1 cellular context compared by ENCODE assay signal in the genomic region with DNA sequence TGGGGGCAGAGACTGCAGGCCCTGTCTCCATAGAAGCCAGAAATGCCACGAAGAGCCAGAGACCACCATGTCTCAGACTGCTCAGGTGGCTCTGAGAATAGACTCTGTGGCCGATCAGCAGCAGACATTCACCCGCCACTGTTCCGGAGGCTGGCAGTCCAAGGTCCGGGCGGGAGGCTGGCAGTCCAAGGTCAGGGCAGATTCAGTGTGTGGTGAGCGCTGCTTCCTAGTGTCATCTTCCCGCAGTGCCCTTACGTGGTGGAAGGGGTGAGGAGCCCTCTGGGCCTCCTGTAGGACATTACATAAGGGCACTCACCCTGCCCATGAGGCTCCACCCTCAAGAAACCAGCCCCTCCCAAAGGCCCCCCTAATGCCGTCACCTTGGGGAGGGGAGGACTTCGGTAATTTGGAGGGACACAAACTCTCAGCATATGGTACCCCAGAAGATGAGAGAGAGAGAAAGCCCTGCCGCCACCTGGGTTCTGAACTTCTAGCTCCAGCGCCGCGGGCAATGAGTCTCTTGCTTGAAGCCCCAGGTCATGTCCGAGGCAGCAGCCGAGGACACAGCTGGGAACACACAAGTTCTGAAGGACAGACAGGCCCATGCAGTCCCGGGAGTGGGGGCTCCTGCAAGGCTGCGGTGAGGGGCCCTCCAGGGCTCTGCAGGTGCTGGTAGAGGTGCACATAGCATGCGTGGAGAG.
TF ChIP-seq lines count a peak whose summit lies in the region.

No MANE protein-coding gene starts in this region.

TF ChIP-seq in HepG2, 621 proteins besides CTCF, POLR2A, EP300 and RAD21 (continued from another document and continues in another):
- TF ChIP-seq, protein P1, sequence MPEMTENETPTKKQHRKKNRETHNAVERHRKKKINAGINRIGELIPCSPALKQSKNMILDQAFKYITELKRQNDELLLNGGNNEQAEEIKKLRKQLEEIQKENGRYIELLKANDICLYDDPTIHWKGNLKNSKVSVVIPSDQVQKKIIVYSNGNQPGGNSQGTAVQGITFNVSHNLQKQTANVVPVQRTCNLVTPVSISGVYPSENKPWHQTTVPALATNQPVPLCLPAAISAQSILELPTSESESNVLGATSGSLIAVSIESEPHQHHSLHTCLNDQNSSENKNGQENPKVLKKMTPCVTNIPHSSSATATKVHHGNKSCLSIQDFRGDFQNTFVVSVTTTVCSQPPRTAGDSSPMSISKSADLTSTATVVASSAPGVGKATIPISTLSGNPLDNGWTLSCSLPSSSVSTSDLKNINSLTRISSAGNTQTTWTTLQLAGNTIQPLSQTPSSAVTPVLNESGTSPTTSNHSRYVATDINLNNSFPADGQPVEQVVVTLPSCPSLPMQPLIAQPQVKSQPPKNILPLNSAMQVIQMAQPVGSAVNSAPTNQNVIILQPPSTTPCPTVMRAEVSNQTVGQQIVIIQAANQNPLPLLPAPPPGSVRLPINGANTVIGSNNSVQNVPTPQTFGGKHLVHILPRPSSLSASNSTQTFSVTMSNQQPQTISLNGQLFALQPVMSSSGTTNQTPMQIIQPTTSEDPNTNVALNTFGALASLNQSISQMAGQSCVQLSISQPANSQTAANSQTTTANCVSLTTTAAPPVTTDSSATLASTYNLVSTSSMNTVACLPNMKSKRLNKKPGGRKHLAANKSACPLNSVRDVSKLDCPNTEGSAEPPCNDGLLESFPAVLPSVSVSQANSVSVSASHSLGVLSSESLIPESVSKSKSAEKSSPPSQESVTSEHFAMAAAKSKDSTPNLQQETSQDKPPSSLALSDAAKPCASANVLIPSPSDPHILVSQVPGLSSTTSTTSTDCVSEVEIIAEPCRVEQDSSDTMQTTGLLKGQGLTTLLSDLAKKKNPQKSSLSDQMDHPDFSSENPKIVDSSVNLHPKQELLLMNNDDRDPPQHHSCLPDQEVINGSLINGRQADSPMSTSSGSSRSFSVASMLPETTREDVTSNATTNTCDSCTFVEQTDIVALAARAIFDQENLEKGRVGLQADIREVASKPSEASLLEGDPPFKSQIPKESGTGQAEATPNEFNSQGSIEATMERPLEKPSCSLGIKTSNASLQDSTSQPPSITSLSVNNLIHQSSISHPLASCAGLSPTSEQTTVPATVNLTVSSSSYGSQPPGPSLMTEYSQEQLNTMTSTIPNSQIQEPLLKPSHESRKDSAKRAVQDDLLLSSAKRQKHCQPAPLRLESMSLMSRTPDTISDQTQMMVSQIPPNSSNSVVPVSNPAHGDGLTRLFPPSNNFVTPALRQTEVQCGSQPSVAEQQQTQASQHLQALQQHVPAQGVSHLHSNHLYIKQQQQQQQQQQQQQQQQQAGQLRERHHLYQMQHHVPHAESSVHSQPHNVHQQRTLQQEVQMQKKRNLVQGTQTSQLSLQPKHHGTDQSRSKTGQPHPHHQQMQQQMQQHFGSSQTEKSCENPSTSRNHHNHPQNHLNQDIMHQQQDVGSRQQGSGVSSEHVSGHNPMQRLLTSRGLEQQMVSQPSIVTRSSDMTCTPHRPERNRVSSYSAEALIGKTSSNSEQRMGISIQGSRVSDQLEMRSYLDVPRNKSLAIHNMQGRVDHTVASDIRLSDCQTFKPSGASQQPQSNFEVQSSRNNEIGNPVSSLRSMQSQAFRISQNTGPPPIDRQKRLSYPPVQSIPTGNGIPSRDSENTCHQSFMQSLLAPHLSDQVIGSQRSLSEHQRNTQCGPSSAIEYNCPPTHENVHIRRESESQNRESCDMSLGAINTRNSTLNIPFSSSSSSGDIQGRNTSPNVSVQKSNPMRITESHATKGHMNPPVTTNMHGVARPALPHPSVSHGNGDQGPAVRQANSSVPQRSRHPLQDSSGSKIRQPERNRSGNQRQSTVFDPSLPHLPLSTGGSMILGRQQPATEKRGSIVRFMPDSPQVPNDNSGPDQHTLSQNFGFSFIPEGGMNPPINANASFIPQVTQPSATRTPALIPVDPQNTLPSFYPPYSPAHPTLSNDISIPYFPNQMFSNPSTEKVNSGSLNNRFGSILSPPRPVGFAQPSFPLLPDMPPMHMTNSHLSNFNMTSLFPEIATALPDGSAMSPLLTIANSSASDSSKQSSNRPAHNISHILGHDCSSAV (CRISPR knock-in tag; IDR thresholded peaks at IDR 0.05; ENCODE audit: borderline replicate concordance), result no peak
- TF ChIP-seq, protein P2, sequence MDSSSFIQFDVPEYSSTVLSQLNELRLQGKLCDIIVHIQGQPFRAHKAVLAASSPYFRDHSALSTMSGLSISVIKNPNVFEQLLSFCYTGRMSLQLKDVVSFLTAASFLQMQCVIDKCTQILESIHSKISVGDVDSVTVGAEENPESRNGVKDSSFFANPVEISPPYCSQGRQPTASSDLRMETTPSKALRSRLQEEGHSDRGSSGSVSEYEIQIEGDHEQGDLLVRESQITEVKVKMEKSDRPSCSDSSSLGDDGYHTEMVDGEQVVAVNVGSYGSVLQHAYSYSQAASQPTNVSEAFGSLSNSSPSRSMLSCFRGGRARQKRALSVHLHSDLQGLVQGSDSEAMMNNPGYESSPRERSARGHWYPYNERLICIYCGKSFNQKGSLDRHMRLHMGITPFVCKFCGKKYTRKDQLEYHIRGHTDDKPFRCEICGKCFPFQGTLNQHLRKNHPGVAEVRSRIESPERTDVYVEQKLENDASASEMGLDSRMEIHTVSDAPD (CRISPR knock-in tag; IDR thresholded peaks at IDR 0.05), result no peak
- TF ChIP-seq CENPT (CRISPR knock-in tag; IDR thresholded peaks at IDR 0.05; ENCODE audit: low read depth) (no peak), ZFX (CRISPR knock-in tag; IDR thresholded peaks at IDR 0.05; ENCODE audit: low read depth) (peak; percentile 72), NR2F6 (IDR thresholded peaks at IDR 0.05) (peak; percentile 74), NR2F6 (CRISPR knock-in tag; IDR thresholded peaks at IDR 0.05) (peak; percentile 93), FOXO1 (CRISPR knock-in tag; IDR thresholded peaks at IDR 0.05) (peak; percentile 54; the same call in 1 of the 2 replicates), ZSCAN21 (CRISPR knock-in tag; IDR thresholded peaks at IDR 0.05; ENCODE audit: borderline replicate concordance) (peak; percentile 36; the same call in 1 of the 2 replicates), ZNF484 (CRISPR knock-in tag; IDR thresholded peaks at IDR 0.05; ENCODE audit: borderline replicate concordance, low read depth) (no peak), SUZ12 (IDR thresholded peaks at IDR 0.05; ENCODE audit: low read depth, low read length) (no peak), SAFB2 (CRISPR knock-in tag; IDR thresholded peaks at IDR 0.05; ENCODE audit: borderline replicate concordance, low read depth) (no peak), ZNF431 (CRISPR knock-in tag; IDR thresholded peaks at IDR 0.05; ENCODE audit: borderline replicate concordance, low read depth) (0 out of 2 replicates have a peak, but pooled peaks have one; percentile 55), MED8 (CRISPR knock-in tag; IDR thresholded peaks at IDR 0.05; ENCODE audit: insufficient replicate concordance) (no peak), BHLHE40 (IDR thresholded peaks at IDR 0.05; ENCODE audit: low read length) (no peak), ASH2L (IDR thresholded peaks at IDR 0.05; ENCODE audit: insufficient read length, low read depth, low read length) (no peak), DR1 (CRISPR knock-in tag; IDR thresholded peaks at IDR 0.05) (no peak), IRX3 (CRISPR knock-in tag; IDR thresholded peaks at IDR 0.05; ENCODE audit: borderline replicate concordance, low read depth) (no peak), CBX5 (CRISPR knock-in tag; IDR thresholded peaks at IDR 0.05; ENCODE audit: borderline replicate concordance) (0 out of 2 replicates have a peak, but pooled peaks have one; percentile 18), ZNF563 (CRISPR knock-in tag; IDR thresholded peaks at IDR 0.05) (no peak; the same call in 1 of the 2 replicates)
- TF ChIP-seq, protein P3, sequence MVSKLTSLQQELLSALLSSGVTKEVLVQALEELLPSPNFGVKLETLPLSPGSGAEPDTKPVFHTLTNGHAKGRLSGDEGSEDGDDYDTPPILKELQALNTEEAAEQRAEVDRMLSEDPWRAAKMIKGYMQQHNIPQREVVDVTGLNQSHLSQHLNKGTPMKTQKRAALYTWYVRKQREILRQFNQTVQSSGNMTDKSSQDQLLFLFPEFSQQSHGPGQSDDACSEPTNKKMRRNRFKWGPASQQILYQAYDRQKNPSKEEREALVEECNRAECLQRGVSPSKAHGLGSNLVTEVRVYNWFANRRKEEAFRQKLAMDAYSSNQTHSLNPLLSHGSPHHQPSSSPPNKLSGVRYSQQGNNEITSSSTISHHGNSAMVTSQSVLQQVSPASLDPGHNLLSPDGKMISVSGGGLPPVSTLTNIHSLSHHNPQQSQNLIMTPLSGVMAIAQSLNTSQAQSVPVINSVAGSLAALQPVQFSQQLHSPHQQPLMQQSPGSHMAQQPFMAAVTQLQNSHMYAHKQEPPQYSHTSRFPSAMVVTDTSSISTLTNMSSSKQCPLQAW (CRISPR knock-in tag; IDR thresholded peaks at IDR 0.05), result peak; percentile 94
- TF ChIP-seq, protein P4, sequence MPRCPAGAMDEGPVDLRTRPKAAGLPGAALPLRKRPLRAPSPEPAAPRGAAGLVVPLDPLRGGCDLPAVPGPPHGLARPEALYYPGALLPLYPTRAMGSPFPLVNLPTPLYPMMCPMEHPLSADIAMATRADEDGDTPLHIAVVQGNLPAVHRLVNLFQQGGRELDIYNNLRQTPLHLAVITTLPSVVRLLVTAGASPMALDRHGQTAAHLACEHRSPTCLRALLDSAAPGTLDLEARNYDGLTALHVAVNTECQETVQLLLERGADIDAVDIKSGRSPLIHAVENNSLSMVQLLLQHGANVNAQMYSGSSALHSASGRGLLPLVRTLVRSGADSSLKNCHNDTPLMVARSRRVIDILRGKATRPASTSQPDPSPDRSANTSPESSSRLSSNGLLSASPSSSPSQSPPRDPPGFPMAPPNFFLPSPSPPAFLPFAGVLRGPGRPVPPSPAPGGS (CRISPR knock-in tag; IDR thresholded peaks at IDR 0.05), result peak; percentile 46; the same call in 1 of the 2 replicates
- TF ChIP-seq, protein P5, sequence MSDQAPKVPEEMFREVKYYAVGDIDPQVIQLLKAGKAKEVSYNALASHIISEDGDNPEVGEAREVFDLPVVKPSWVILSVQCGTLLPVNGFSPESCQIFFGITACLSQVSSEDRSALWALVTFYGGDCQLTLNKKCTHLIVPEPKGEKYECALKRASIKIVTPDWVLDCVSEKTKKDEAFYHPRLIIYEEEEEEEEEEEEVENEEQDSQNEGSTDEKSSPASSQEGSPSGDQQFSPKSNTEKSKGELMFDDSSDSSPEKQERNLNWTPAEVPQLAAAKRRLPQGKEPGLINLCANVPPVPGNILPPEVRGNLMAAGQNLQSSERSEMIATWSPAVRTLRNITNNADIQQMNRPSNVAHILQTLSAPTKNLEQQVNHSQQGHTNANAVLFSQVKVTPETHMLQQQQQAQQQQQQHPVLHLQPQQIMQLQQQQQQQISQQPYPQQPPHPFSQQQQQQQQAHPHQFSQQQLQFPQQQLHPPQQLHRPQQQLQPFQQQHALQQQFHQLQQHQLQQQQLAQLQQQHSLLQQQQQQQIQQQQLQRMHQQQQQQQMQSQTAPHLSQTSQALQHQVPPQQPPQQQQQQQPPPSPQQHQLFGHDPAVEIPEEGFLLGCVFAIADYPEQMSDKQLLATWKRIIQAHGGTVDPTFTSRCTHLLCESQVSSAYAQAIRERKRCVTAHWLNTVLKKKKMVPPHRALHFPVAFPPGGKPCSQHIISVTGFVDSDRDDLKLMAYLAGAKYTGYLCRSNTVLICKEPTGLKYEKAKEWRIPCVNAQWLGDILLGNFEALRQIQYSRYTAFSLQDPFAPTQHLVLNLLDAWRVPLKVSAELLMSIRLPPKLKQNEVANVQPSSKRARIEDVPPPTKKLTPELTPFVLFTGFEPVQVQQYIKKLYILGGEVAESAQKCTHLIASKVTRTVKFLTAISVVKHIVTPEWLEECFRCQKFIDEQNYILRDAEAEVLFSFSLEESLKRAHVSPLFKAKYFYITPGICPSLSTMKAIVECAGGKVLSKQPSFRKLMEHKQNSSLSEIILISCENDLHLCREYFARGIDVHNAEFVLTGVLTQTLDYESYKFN (CRISPR knock-in tag; conservative IDR thresholded peaks at IDR 0.05), result peak; percentile 92
- TF ChIP-seq, protein P6, sequence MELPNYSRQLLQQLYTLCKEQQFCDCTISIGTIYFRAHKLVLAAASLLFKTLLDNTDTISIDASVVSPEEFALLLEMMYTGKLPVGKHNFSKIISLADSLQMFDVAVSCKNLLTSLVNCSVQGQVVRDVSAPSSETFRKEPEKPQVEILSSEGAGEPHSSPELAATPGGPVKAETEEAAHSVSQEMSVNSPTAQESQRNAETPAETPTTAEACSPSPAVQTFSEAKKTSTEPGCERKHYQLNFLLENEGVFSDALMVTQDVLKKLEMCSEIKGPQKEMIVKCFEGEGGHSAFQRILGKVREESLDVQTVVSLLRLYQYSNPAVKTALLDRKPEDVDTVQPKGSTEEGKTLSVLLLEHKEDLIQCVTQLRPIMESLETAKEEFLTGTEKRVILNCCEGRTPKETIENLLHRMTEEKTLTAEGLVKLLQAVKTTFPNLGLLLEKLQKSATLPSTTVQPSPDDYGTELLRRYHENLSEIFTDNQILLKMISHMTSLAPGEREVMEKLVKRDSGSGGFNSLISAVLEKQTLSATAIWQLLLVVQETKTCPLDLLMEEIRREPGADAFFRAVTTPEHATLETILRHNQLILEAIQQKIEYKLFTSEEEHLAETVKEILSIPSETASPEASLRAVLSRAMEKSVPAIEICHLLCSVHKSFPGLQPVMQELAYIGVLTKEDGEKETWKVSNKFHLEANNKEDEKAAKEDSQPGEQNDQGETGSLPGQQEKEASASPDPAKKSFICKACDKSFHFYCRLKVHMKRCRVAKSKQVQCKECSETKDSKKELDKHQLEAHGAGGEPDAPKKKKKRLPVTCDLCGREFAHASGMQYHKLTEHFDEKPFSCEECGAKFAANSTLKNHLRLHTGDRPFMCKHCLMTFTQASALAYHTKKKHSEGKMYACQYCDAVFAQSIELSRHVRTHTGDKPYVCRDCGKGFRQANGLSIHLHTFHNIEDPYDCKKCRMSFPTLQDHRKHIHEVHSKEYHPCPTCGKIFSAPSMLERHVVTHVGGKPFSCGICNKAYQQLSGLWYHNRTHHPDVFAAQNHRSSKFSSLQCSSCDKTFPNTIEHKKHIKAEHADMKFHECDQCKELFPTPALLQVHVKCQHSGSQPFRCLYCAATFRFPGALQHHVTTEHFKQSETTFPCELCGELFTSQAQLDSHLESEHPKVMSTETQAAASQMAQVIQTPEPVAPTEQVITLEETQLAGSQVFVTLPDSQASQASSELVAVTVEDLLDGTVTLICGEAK (IDR thresholded peaks at IDR 0.05), result no peak
- TF ChIP-seq, protein P6 (CRISPR knock-in tag; IDR thresholded peaks at IDR 0.05), result no peak
